ENCODE assay signal across 8 cellular contexts in genomic region chr14:35122696-35123387, GRCh38. TPM values are rescaled to one million over a fixed set of nuclear protein-coding genes. Genes with fewer than 3 reads are reported as not detected.
DNase-seq lines count a peak whose midpoint lies in the region; ATAC-seq and TF ChIP-seq lines count a peak whose summit lies in the region.

No MANE protein-coding gene starts in this region.

- H3K4me1 Mint-ChIP-seq in activated CD4-positive, alpha-beta T cell treated with anti-CD3 and anti-CD28 coated beads, Interleukin-2, amount 10 ng/mL, durations not matched to agents 7 days and 5 days, result peaks cover 52% of the 10 kb centered on the region
- H3K4me1 Mint-ChIP-seq in WTC11, result peaks cover 14% of the 10 kb centered on the region
- peaks cover 46% of the 10 kb centered on the region for H3K4me1 Mint-ChIP-seq in osteocyte (ENCODE audit: unreplicated experiment)

- peaks cover 35% of the 10 kb centered on the region for H3K36me3 Mint-ChIP-seq in activated CD4-positive, alpha-beta T cell treated with anti-CD3 and anti-CD28 coated beads, Interleukin-2, amount 10 ng/mL, durations not matched to agents 7 days and 5 days (ENCODE audit: low read depth)
- H3K36me3 Mint-ChIP-seq in WTC11 (peaks cover 9% of the 10 kb centered on the region), osteocyte (ENCODE audit: unreplicated experiment) (peaks cover 16% of the 10 kb centered on the region)

- TF ChIP-seq POLR2A in gastroesophageal sphincter (IDR thresholded peaks at IDR 0.05), result peak in 1 of 2 donors; percentile 5

- no peaks in the 10 kb centered on the region for H3K9me3 ChIP-seq in gastroesophageal sphincter

- H3K27me3 Mint-ChIP-seq in activated CD4-positive, alpha-beta T cell treated with anti-CD3 and anti-CD28 coated beads, Interleukin-2, amount 10 ng/mL, durations not matched to agents 7 days and 5 days, result no peaks in the 10 kb centered on the region
- no peaks in the 10 kb centered on the region for H3K27me3 Mint-ChIP-seq in WTC11 (ENCODE audit: low read depth)
- H3K27me3 Mint-ChIP-seq in osteocyte (ENCODE audit: unreplicated experiment), result no peaks in the 10 kb centered on the region

- peak; percentile 11 for DNase-seq in activated CD4-positive, alpha-beta T cell treated with anti-CD3 and anti-CD28 coated beads, Interleukin-2, amount 10 ng/mL, durations not matched to agents 7 days and 5 days
- no peak for DNase-seq in activated CD4-positive, alpha-beta T cell treated with anti-CD3 and anti-CD28 coated beads for 1 hour
- DNase-seq in HPDE6-E6E7 (ENCODE audit: extremely low spot score), result peak; percentile 27
- DNase-seq in WTC11 (ENCODE audit: low spot score), result no peak
- DNase-seq in osteocyte (ENCODE audit: extremely low spot score, unreplicated experiment), result no peak
- DNase-seq in SKM-1 treated with dmso at 0.1 percent for 144 hours (lab: John Stamatoyannopoulos, UW; ENCODE audit: unreplicated experiment), result no peak

- peaks cover 0 to 9% of the 10 kb centered on the region in 2 donors for H3K36me3 ChIP-seq in gastroesophageal sphincter

- H3K27ac ChIP-seq in gastroesophageal sphincter, result peak overlapping the region; percentile 91 to 96 (median 92)

- CTCF ChIA-PET in activated CD4-positive, alpha-beta T cell treated with anti-CD3 and anti-CD28 coated beads, Interleukin-2, amount 10 ng/mL, durations not matched to agents 7 days and 5 days (lab: Charles Lee), result interaction anchor here (0.6 to 3.5 kb wide), 10 partner anchors 11 to 299 kb away, joined by 3 to 14 read pairs (median 4); partner anchors contain the start of gene NFKBIA
- CTCF ChIA-PET in WTC11 (lab: Charles Lee), result no interaction called here

- POLR2A ChIA-PET in activated CD4-positive, alpha-beta T cell treated with anti-CD3 and anti-CD28 coated beads, Interleukin-2, amount 10 ng/mL, durations not matched to agents 7 days and 5 days (lab: Charles Lee), result interaction anchor here (1.3 kb wide), 1 partner anchor 9 kb away, joined by 3 read pairs; no protein-coding TSS in a partner anchor
- POLR2A ChIA-PET in WTC11 (lab: Charles Lee), result interaction anchor here (1.1 kb wide), 1 partner anchor 408 kb away, joined by 3 read pairs; the partner anchor contains the start of gene CFL2

- H3K4me3 ChIP-seq in gastroesophageal sphincter, result peak overlapping the region; percentile 63 to 73

- TF ChIP-seq EP300 in gastroesophageal sphincter (IDR thresholded peaks at IDR 0.05), result no peak

- ATAC-seq in WTC11 (no peak; the same call in 1 of the 2 replicates), gastroesophageal sphincter (peak; percentile 2), GM21528 (IDR thresholded peaks at IDR 0.05; ENCODE audit: low FRiP score, unreplicated experiment) (no peak)

- no peaks in the 10 kb centered on the region for H3K27me3 ChIP-seq in gastroesophageal sphincter

- no peaks in the 10 kb centered on the region for H3K9me3 Mint-ChIP-seq in activated CD4-positive, alpha-beta T cell treated with anti-CD3 and anti-CD28 coated beads, Interleukin-2, amount 10 ng/mL, durations not matched to agents 7 days and 5 days
- H3K9me3 Mint-ChIP-seq in WTC11 (no peaks in the 10 kb centered on the region), osteocyte (ENCODE audit: unreplicated experiment) (no peaks in the 10 kb centered on the region)

- H3K27ac Mint-ChIP-seq in activated CD4-positive, alpha-beta T cell treated with anti-CD3 and anti-CD28 coated beads, Interleukin-2, amount 10 ng/mL, durations not matched to agents 7 days and 5 days, result peak overlapping the region; percentile 100
- H3K27ac Mint-ChIP-seq in WTC11 (peak overlapping the region; percentile 100), osteocyte (ENCODE audit: unreplicated experiment) (peak overlapping the region; percentile 100)

- H3K4me1 ChIP-seq in gastroesophageal sphincter, result peaks cover 0 to 63% (median 8%) of the 10 kb centered on the region in 3 donors

- TF ChIP-seq CTCF in WTC11 (IDR thresholded peaks at IDR 0.05) (no peak), gastroesophageal sphincter (IDR thresholded peaks at IDR 0.05) (no peak), osteocyte (IDR thresholded peaks at IDR 0.05) (no peak)

- WGBS in gastroesophageal sphincter (ENCODE audit: low coverage in 1 of 2), 2 donors, result 8 to 21% methylated on average over 6 to 9 of the region's 23 CpGs

- H3K4me3 Mint-ChIP-seq in activated CD4-positive, alpha-beta T cell treated with anti-CD3 and anti-CD28 coated beads, Interleukin-2, amount 10 ng/mL, durations not matched to agents 7 days and 5 days, result peak overlapping the region; percentile 96
- H3K4me3 Mint-ChIP-seq in WTC11 (peak overlapping the region; percentile 98), osteocyte (ENCODE audit: unreplicated experiment) (peak overlapping the region; percentile 97)

TF ChIP-seq in WTC11, 78 proteins besides CTCF, POLR2A, EP300 and RAD21:
- TF ChIP-seq TEAD4 (CRISPR knock-in tag; IDR thresholded peaks at IDR 0.05), result 0 out of 2 replicates have a peak, but pooled peaks have one; percentile 26
- no peak for TF ChIP-seq TEAD1 (CRISPR knock-in tag; IDR thresholded peaks at IDR 0.05)

RNA-seq across cellular contexts. Expression of gene PRORP, which starts 0.5 kb away (rescaled TPM):
- 10 to 100 TPM; 40.2 to 46.0 TPM for total RNA-seq in activated CD4-positive, alpha-beta T cell treated with anti-CD3 and anti-CD28 coated beads, Interleukin-2, amount 10 ng/mL, durations not matched to agents 7 days and 5 days
- total RNA-seq in WTC11 (2021) (33.6 to 44.1 TPM (median 36.7 TPM) in 3 replicates), gastroesophageal sphincter (10 to 100 TPM; 15.9 to 25.0 (median 17.5) TPM), osteocyte (28.3 and 31.1 TPM in 2 replicates)

RNA-seq across cellular contexts. Expression of gene PPP2R3C, which starts 1.1 kb away (rescaled TPM):
- total RNA-seq in activated CD4-positive, alpha-beta T cell treated with anti-CD3 and anti-CD28 coated beads, Interleukin-2, amount 10 ng/mL, durations not matched to agents 7 days and 5 days, result 10 to 100 TPM; 37.4 to 41.3 TPM
- total RNA-seq in WTC11 (2021) (31.2 to 33.8 TPM (median 31.6 TPM) in 3 replicates), gastroesophageal sphincter (10 to 100 TPM; 29.3 to 44.9 (median 32.4) TPM), osteocyte (33.1 and 36.9 TPM in 2 replicates)

Comparison
In these comparisons a context has a peak if more than half of its experiments do, and no peak if none do; other contexts are left out.
1. DNase-seq: peak in activated CD4-positive, alpha-beta T cell treated with anti-CD3 and anti-CD28 coated beads, Interleukin-2, amount 10 ng/mL, durations not matched to agents 7 days and 5 days (single experiment) and HPDE6-E6E7 (single experiment); none in activated CD4-positive, alpha-beta T cell treated with anti-CD3 and anti-CD28 coated beads for 1 hour (single experiment), WTC11 (single experiment), osteocyte (single experiment) and SKM-1 treated with dmso at 0.1 percent for 144 hours (single experiment).
2. Peak in every context shown above with its lines, with median percentiles within 50 percentile points of each other: H3K27ac Mint-ChIP-seq and H3K4me3 Mint-ChIP-seq.